In the genomic region with DNA sequence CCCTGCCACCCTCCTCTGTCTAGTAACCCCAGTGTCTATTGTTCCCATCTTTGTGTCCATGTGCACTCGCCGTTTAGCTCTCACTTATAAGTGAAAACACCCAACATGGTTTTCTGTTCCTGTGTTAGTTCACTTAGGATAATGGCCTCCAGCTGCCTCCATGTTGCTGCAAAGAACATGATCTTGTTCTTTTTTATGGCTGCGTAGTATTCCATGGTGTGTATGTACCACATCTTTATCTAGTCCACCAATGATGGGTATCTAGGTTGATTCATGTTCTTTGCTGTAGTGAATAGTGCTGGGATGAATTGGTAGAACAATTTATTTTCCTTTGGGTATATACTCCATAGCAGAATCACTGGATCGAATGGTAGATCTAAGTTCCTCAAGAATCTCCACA, we compare ENCODE assay signal across 27 cellular contexts.
"Had no signal": no experiment of that assay in that cellular context is flagged by ENCODE, and none has a peak within 500 bp of the region (broad histone marks: within the 10 kb centered on the region; RNA-seq: fewer than 3 reads in every experiment).

No MANE protein-coding gene starts in this region.

- FAIRE-seq: urothelium cell line had no signal

- H3K4me3 ChIP-seq: stomach, suprapubic skin, testis, thoracic aorta, thyroid gland, tibial artery, tibial nerve, transverse colon, upper lobe of left lung, upper lobe of right lung, uterus, vagina had no signal

- H3K4me1 ChIP-seq: testis, thyroid gland, uterus had no signal

- H3K9me3 ChIP-seq: suprapubic skin, testis, thyroid gland had no signal

- H3K27ac ChIP-seq: stomach, suprapubic skin, testis, thoracic aorta, thyroid gland, tibial artery, tibial nerve, upper lobe of left lung, upper lobe of right lung, uterus, vagina had no signal

- ATAC-seq: stimulated activated effector memory CD8-positive, alpha-beta T cell treated with anti-CD3 and anti-CD28 coated beads, Interleukin-12 subunit alpha, Interleukin-12 subunit beta, amount 100 ng/mL, for 72 hours; stimulated activated memory B cell treated with anti-CD40 and anti-IgM and Interleukin-4, amounts not matched to agents 10 μg/mL and 1 μg/mL and 100 μg/mL, for 72 hours; stimulated activated naive B cell treated with anti-CD40 and anti-IgM and Interleukin-4, amounts not matched to agents 10 μg/mL and 1 μg/mL and 100 μg/mL, for 72 hours; stimulated activated naive CD8-positive, alpha-beta T cell treated with anti-CD3 and anti-CD28 coated beads, Interleukin-15, amount 100 ng/mL, for 72 hours; stimulated activated naive CD8-positive, alpha-beta T cell treated with anti-CD3 and anti-CD28 coated beads, Interleukin-15, Interleukin-2, amounts not matched to agents 100 U/mL and 50 U/mL, for 24 hours; upper lobe of right lung had no signal

- H3K36me3 ChIP-seq: stomach, suprapubic skin, thoracic aorta, thyroid gland, tibial artery, tibial nerve, transverse colon, upper lobe of left lung, upper lobe of right lung, uterus, vagina had no signal

- DNase-seq: stimulated activated CD4-positive, alpha-beta T cell treated with anti-CD3 and anti-CD28 coated beads, Interleukin-2, amount 100 ng/mL, for 48 hours; stimulated activated CD4-positive, alpha-beta T cell treated with anti-CD3 and anti-CD28 coated beads, Interleukin-4, amount 100 ng/mL, for 1 hour; stimulated activated CD4-positive, alpha-beta T cell treated with anti-CD3 and anti-CD28 coated beads, Interleukin-4, amount 100 ng/mL, for 24 hours; stimulated activated CD4-positive, alpha-beta T cell treated with anti-CD3 and anti-CD28 coated beads, Interleukin-4, amount 100 ng/mL, for 4 hours; stimulated activated CD8-positive, alpha-beta memory T cell treated with anti-CD3 and anti-CD28 coated beads, Interleukin-4, amount 100 ng/mL, for 48 hours; stimulated activated naive B cell treated with anti-CD40 and anti-IgM and Interleukin-4, amounts not matched to agents 10 μg/mL and 1 μg/mL and 100 μg/mL, for 72 hours; stimulated activated naive CD4-positive, alpha-beta T cell; stimulated activated naive CD4-positive, alpha-beta T cell treated with Interleukin-2 at 50 U/mL for 16 hours; stimulated activated naive CD8-positive, alpha-beta T cell treated with anti-CD3 and anti-CD28 coated beads, Interleukin-15, amount 100 ng/mL, for 72 hours; stimulated activated naive CD8-positive, alpha-beta T cell treated with anti-CD3 and anti-CD28 coated beads, Interleukin-15, Interleukin-2, amounts not matched to agents 100 U/mL and 50 U/mL, for 24 hours; stomach; substantia nigra; testis; thyroid gland; tibial artery; transverse colon; trophoblast cell; upper lobe of left lung; uterus had no signal

- H3K27me3 ChIP-seq: stomach, suprapubic skin, testis, thyroid gland, tibial nerve, transverse colon, upper lobe of left lung, upper lobe of right lung, uterus, vagina had no signal
